In the genomic region with DNA sequence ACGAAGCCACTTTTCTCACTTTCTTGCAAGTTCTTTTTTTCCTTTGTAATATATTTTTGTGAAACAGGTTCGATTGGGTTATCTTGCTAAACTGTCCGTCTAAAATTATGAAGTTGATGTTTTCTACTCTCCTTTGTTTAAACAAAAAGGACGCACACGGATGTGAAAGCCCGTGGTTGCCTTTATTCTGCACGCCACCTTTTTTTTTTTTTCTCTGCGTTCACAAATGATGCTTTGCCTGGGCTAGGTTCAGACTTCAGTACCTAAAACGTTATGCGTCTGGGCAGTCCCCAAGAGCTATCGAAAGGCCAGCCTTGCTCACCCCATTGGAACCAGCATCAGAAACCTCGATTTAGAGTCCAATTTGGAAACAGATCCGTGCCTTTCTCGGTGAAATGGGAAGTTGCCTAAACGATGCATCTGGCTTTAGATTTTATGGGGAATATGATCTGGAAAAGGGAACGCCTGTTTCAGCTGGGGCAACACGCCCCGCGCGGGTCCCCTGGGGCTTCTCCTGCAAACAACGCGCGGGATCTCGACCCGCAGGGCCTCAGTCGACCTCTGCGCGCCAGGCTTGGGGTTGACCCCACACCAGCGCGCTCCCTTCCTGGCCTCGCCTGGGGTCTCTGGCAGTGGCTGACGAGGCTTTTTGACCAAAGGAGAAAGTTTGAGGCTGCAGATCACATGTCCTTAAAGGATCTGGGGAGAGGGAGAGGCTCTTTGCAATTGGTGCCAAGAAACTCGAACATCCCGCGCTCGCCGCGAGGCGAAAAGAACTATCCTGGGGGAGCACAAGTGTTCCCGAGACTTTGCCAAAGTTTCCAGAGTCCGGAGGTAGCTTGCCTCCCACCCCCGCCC, we compare ENCODE assay signal across 8 cellular contexts.
DNase-seq lines count a peak whose midpoint lies in the region; ATAC-seq and TF ChIP-seq lines count a peak whose summit lies in the region.

No MANE protein-coding gene starts in this region.

- H3K4me3 ChIP-seq in BLaER1 (peak overlapping the region; percentile 98), colonic mucosa (peak overlapping the region; percentile 35)

- no peak for DNase-seq in colonic mucosa
- DNase-seq in naive B cell: peak; percentile 30
- no peak for DNase-seq in NCI-H1694 treated with DMSO at 0.1 percent for 48 hours (lab: John Stamatoyannopoulos, UW)
- DNase-seq in G401 (ENCODE audit: low spot score): no peak
- no peak for DNase-seq in anterior cingulate cortex (lab: John Stamatoyannopoulos, UW)

- H3K27me3 ChIP-seq in BLaER1: peaks cover 52% of the 10 kb centered on the region
- H3K27me3 ChIP-seq in colonic mucosa: peaks cover 52% of the 10 kb centered on the region

- peaks cover 0 to 2% (median 0%) of the 10 kb centered on the region in 3 donors for H3K9me3 Mint-ChIP-seq in IgD-negative memory B cell
- peaks cover 0 to 3% (median 0%) of the 10 kb centered on the region in 7 donors for H3K9me3 Mint-ChIP-seq in naive B cell

- H3K27me3 Mint-ChIP-seq in IgD-negative memory B cell (peaks cover 54% of the 10 kb centered on the region), naive B cell (peaks cover 14 to 40% (median 34%) of the 10 kb centered on the region in 3 donors)

- H3K9ac ChIP-seq in BLaER1 (peak overlapping the region; percentile 100), colonic mucosa (ENCODE audit: low read depth in 2 of 2, low read length in 2 of 2) (peak overlapping the region in 1 of 2 donors; percentile 61)

- H3K9me3 ChIP-seq in BLaER1 (peaks cover 23% of the 10 kb centered on the region), colonic mucosa (no peaks in the 10 kb centered on the region)

- TF ChIP-seq CTCF in colonic mucosa (IDR thresholded peaks at IDR 0.05): no peak

- peaks cover 51% of the 10 kb centered on the region for H3K4me1 ChIP-seq in BLaER1
- H3K4me1 ChIP-seq in colonic mucosa: peaks cover 29% of the 10 kb centered on the region

- H3K36me3 ChIP-seq in BLaER1 (0 out of 2 replicates have a peak, but pooled peaks cover 7% of the 10 kb centered on the region), colonic mucosa (no peaks in the 10 kb centered on the region)

- peak overlapping the region; percentile 90 to 98 (median 95) for H3K27ac Mint-ChIP-seq in IgD-negative memory B cell
- H3K27ac Mint-ChIP-seq in naive B cell: peak overlapping the region in 4 of 6 donors; percentile 22 to 94 (median 90)

- peaks cover 37 to 45% (median 42%) of the 10 kb centered on the region in 3 donors for H3K4me1 Mint-ChIP-seq in IgD-negative memory B cell
- H3K4me1 Mint-ChIP-seq in naive B cell: peaks cover 35 to 67% (median 62%) of the 10 kb centered on the region in 3 donors

- in situ Hi-C loops in G401 (cut with HindIII; ENCODE audit: low sequenced_read_pairs): no loop called here

- H3K27ac ChIP-seq in BLaER1 (peak overlapping the region; percentile 99), colonic mucosa (no peak overlapping the region)

- H3K36me3 Mint-ChIP-seq in IgD-negative memory B cell (no peaks in the 10 kb centered on the region), naive B cell (no peaks in the 10 kb centered on the region)

- no peaks in the 10 kb centered on the region for H4K20me1 ChIP-seq in BLaER1

- H3K4me3 Mint-ChIP-seq in IgD-negative memory B cell (peak overlapping the region; percentile 79 to 95 (median 93)), naive B cell (peak overlapping the region; percentile 80 to 96 (median 92))

- peak overlapping the region; percentile 97 for H3K4me2 ChIP-seq in BLaER1

- ATAC-seq in naive B cell (ENCODE audit: low read depth in 2 of 2) (no peak), GM21526 (IDR thresholded peaks at IDR 0.05; ENCODE audit: low FRiP score, unreplicated experiment) (no peak)

- intact Hi-C loops in colonic mucosa (cut with DNase I): no loop called here
